24 cellular contexts compared by ENCODE assay signal in genomic region chr7:124077546-124077945, GRCh38. TPM values are rescaled to one million over a fixed set of nuclear protein-coding genes. Genes with fewer than 3 reads are reported as not detected.
"Had no signal": no experiment of that assay in that cellular context is flagged by ENCODE, and none has a peak within 500 bp of the region (broad histone marks: within the 10 kb centered on the region; RNA-seq: fewer than 3 reads in every experiment).

No MANE protein-coding gene starts in this region.

- H3K27me3 ChIP-seq: colonic mucosa, gastrocnemius medialis, neutrophil, right atrium auricular region, sigmoid colon, stomach, transverse colon had no signal

- H3K4me3 Mint-ChIP-seq: memory B cell, naive B cell, nephron had no signal

- DNase-seq: colonic mucosa; dermis blood vessel endothelial cell; gastrocnemius medialis; kidney; left cardiac atrium; left ventricle myocardium inferior; lower lobe of right lung; naive B cell; sigmoid colon; stimulated activated CD4-positive, alpha-beta T cell treated with anti-CD3 and anti-CD28 coated beads, Interleukin-2, amount 100 ng/mL, for 24 hours; stimulated activated CD4-positive, alpha-beta T cell treated with anti-CD3 and anti-CD28 coated beads, Interleukin-4, amount 100 ng/mL, for 4 hours; stimulated activated naive CD4-positive, alpha-beta T cell; stomach; substantia nigra; transverse colon had no signal

- H3K4me3 ChIP-seq: colonic mucosa, gastrocnemius medialis, left ventricle myocardium inferior, lower lobe of right lung, right atrium auricular region, sigmoid colon, skin epidermis, stomach, thoracic aorta, transverse colon had no signal

- H3K27ac Mint-ChIP-seq: memory B cell, naive B cell, nephron had no signal

- H3K36me3 Mint-ChIP-seq: memory B cell, naive B cell had no signal

- H3K4me1 ChIP-seq: colonic mucosa, gastrocnemius medialis, left ventricle myocardium inferior, lower lobe of right lung, right atrium auricular region, sigmoid colon had no signal

- H3K9me3 Mint-ChIP-seq: memory B cell, nephron had no signal

- ATAC-seq: esophagus mucosa, gastrocnemius medialis, left cardiac atrium, lower lobe of right lung had no signal

- H3K4me1 Mint-ChIP-seq: memory B cell, naive B cell had no signal

- H3K27me3 Mint-ChIP-seq: memory B cell, naive B cell had no signal

- H3K36me3 ChIP-seq: colonic mucosa, gastrocnemius medialis, left ventricle myocardium inferior, lower lobe of right lung, neutrophil, right atrium auricular region, sigmoid colon, stomach, thoracic aorta, transverse colon had no signal

- H3K27ac ChIP-seq: colonic mucosa, gastrocnemius medialis, left ventricle myocardium inferior, lower lobe of right lung, neutrophil, right atrium auricular region, sigmoid colon, skin epidermis, stomach, thoracic aorta, transverse colon had no signal

- H3K9me3 ChIP-seq: colonic mucosa, gastrocnemius medialis, left ventricle myocardium inferior, lower lobe of right lung, neutrophil, right atrium auricular region, sigmoid colon, stomach, thoracic aorta, transverse colon had no signal

RNA-seq across cellular contexts. Expression of gene TMEM229A, which starts 44.7 kb away (rescaled TPM):
- total RNA-seq: colonic mucosa, dermis blood vessel endothelial cell, esophagus mucosa, fibroblast of lung, gastrocnemius medialis, kidney, left ventricle myocardium inferior, lower lobe of right lung, osteoblast, thoracic aorta had no signal
- polyA plus RNA-seq: fibroblast of lung had no signal
